In the genomic region with DNA sequence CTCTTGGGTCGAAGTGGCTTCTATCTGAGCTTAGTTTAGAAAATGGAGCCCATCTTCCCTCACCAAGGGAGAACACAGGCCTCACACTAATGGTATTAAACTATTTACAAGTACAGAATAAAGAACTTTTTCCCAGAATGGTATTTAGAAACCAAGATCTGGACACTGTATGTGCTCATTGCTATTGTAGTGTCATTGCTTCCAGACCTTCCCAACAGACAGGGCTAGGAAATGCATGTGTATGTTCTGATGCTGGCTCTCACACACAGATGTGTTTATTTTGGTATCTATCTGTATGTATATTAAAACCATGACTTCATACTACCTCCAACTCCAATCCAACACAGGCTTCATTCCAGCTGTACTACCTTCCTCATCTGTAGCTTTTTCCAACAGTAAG, we compare ENCODE assay signal across 18 cellular contexts. TPM values are rescaled to one million over a fixed set of nuclear protein-coding genes. Genes with fewer than 3 reads are reported as not detected.
DNase-seq lines count a peak whose midpoint lies in the region; ATAC-seq and TF ChIP-seq lines count a peak whose summit lies in the region.
"Had no signal": no experiment of that assay in that cellular context is flagged by ENCODE, and none has a peak within 500 bp of the region (broad histone marks: within the 10 kb centered on the region; RNA-seq: fewer than 3 reads in every experiment).

No MANE protein-coding gene starts in this region.

- no peaks in the 10 kb centered on the region for H3K27me3 ChIP-seq in CD4-positive, alpha-beta T cell (ENCODE audit: control insufficient read depth, insufficient read depth, low read length)

- H3K27ac Mint-ChIP-seq in CD4-positive, alpha-beta T cell: peak overlapping the region; percentile 47
- H3K27ac Mint-ChIP-seq in activated T-helper 17 cell treated with anti-CD3 and anti-CD28 coated beads, Interleukin-2, amount 50 U/mL, for 72 hours: peak overlapping the region; percentile 72

- H3K36me3 Mint-ChIP-seq in CD4-positive, alpha-beta T cell (ENCODE audit: low read depth): peaks cover 60% of the 10 kb centered on the region
- H3K36me3 Mint-ChIP-seq in activated T-helper 17 cell treated with anti-CD3 and anti-CD28 coated beads, Interleukin-2, amount 50 U/mL, for 72 hours (ENCODE audit: low read depth): peaks cover 73% of the 10 kb centered on the region

- no peaks in the 10 kb centered on the region for H3K9me3 Mint-ChIP-seq in CD4-positive, alpha-beta T cell
- no peaks in the 10 kb centered on the region for H3K9me3 Mint-ChIP-seq in activated T-helper 17 cell treated with anti-CD3 and anti-CD28 coated beads, Interleukin-2, amount 50 U/mL, for 72 hours

- CTCF ChIA-PET in CD4-positive, alpha-beta T cell (lab: Charles Lee): interaction anchor here (1.3 kb wide), 1 partner anchor 10 kb away, joined by 3 read pairs; no protein-coding TSS in a partner anchor

- no peak overlapping the region for H3K4me3 Mint-ChIP-seq in CD4-positive, alpha-beta T cell
- H3K4me3 Mint-ChIP-seq in activated T-helper 17 cell treated with anti-CD3 and anti-CD28 coated beads, Interleukin-2, amount 50 U/mL, for 72 hours: peak overlapping the region; percentile 21
- H3K4me3 Mint-ChIP-seq: B cell had no signal

- H3K27me3 Mint-ChIP-seq in CD4-positive, alpha-beta T cell: no peaks in the 10 kb centered on the region
- H3K27me3 Mint-ChIP-seq in activated T-helper 17 cell treated with anti-CD3 and anti-CD28 coated beads, Interleukin-2, amount 50 U/mL, for 72 hours: no peaks in the 10 kb centered on the region
- H3K27me3 Mint-ChIP-seq: B cell had no signal

- intact Hi-C loops in CD4-positive, alpha-beta T cell (cut with DNase I, micrococcal nuclease): no loop called here

- no peak for TF ChIP-seq CTCF in 22Rv1 (IDR thresholded peaks at IDR 0.05)
- TF ChIP-seq CTCF in CD4-positive, alpha-beta T cell (IDR thresholded peaks at IDR 0.05): no peak

- no peaks in the 10 kb centered on the region for H3K4me1 Mint-ChIP-seq in CD4-positive, alpha-beta T cell (ENCODE audit: low read depth)
- peaks cover 17% of the 10 kb centered on the region for H3K4me1 Mint-ChIP-seq in activated T-helper 17 cell treated with anti-CD3 and anti-CD28 coated beads, Interleukin-2, amount 50 U/mL, for 72 hours
- H3K4me1 Mint-ChIP-seq: B cell had no signal

- ATAC-seq in CD4-positive, alpha-beta T cell (ENCODE audit: poor library complexity): no peak
- no peak for ATAC-seq in activated T-helper 17 cell treated with anti-CD3 and anti-CD28 coated beads, Interleukin-2, amount 50 U/mL, for 72 hours (replicated peaks)
- no peak for ATAC-seq in GM18909 (IDR thresholded peaks at IDR 0.05; ENCODE audit: poor library complexity, unreplicated experiment)
- ATAC-seq: Panc1, Right ventricle myocardium inferior had no signal

- DNase-seq in CD4-positive, alpha-beta T cell: no peak
- no peak for DNase-seq in medulla oblongata (ENCODE audit: extremely low spot score)
- DNase-seq: DMS 273 treated with DMSO at 0.1 percent for 48 hours, Karpas-422, MM.1S, NCI-H1105 treated with DMSO at 0.1 percent for 48 hours, NCI-H187 treated with DMSO at 0.1 percent for 48 hours, NCI-H2171, NCI-H446 treated with DMSO at 0.1 percent for 48 hours, NCI-H748 treated with DMSO at 0.1 percent for 48 hours had no signal

- POLR2A ChIA-PET in CD4-positive, alpha-beta T cell (lab: Charles Lee): interaction anchor here (1.6 to 4.3 kb wide), 2 partner anchors 8 to 9 kb away, joined by 12 to 31 read pairs; partner anchors contain the start of genes ACTR1B and COX5B

- no peaks in the 10 kb centered on the region for H3K9me3 ChIP-seq in CD4-positive, alpha-beta T cell (ENCODE audit: control insufficient read depth, low read length)

- peak overlapping the region; percentile 18; the same call in 1 of the 2 replicates for H3K27ac ChIP-seq in 22Rv1
- H3K27ac ChIP-seq in CD4-positive, alpha-beta T cell (ENCODE audit: low read depth, low read length): no peak overlapping the region
- H3K27ac ChIP-seq: SK-N-MC had no signal

RNA-seq across cellular contexts. Expression of gene COX5B, which starts 8.0 kb away (rescaled TPM):
- total RNA-seq in CD4-positive, alpha-beta T cell: 100 to 1,000 TPM; 112 to 121 TPM
- 100 to 1,000 TPM; 218 to 235 TPM for total RNA-seq in activated T-helper 17 cell treated with anti-CD3 and anti-CD28 coated beads, Interleukin-2, amount 50 U/mL, for 72 hours

RNA-seq across cellular contexts. Expression of gene ACTR1B, which starts 10.0 kb away (rescaled TPM):
- total RNA-seq in CD4-positive, alpha-beta T cell: 10 to 100 TPM; 89.5 to 92.8 TPM
- total RNA-seq in activated T-helper 17 cell treated with anti-CD3 and anti-CD28 coated beads, Interleukin-2, amount 50 U/mL, for 72 hours: 100 to 1,000 TPM in 1 of 2 donors, 10 to 100 TPM in 1; 68.7 to 148 TPM

RNA-seq across cellular contexts. Expression of gene C2orf92, which starts 15.6 kb away (rescaled TPM):
- total RNA-seq in CD4-positive, alpha-beta T cell: 10 to 100 TPM; 12.4 to 13.4 TPM
- total RNA-seq in activated T-helper 17 cell treated with anti-CD3 and anti-CD28 coated beads, Interleukin-2, amount 50 U/mL, for 72 hours: 10 to 100 TPM; 12.0 to 51.2 TPM

RNA-seq across cellular contexts. Expression of gene ZAP70, which starts 59.5 kb away (rescaled TPM):
- total RNA-seq in CD4-positive, alpha-beta T cell: 100 to 1,000 TPM; 440 to 470 TPM
- total RNA-seq in activated T-helper 17 cell treated with anti-CD3 and anti-CD28 coated beads, Interleukin-2, amount 50 U/mL, for 72 hours: 100 to 1,000 TPM; 176 to 233 TPM
- total RNA-seq: H4 had no signal
